Comparison of ENCODE assay signal across 18 cellular contexts in genomic region chr6:82176616-82177015, GRCh38.
"Had no signal": no experiment of that assay in that cellular context is flagged by ENCODE, and none has a peak within 500 bp of the region (broad histone marks: within the 10 kb centered on the region; RNA-seq: fewer than 3 reads in every experiment).

No MANE protein-coding gene starts in this region.

- H3K4me2 ChIP-seq: hepatocyte had no signal

- H3K4me1 ChIP-seq: ascending aorta had no signal

- H3K27ac ChIP-seq: ascending aorta, coronary artery, hepatocyte had no signal

- H3K27me3 ChIP-seq: ascending aorta, hepatocyte, tibial nerve had no signal

- H2AFZ ChIP-seq: hepatocyte had no signal

- H3K4me3 ChIP-seq: ascending aorta, coronary artery, hepatocyte, skin epidermis, tibial nerve had no signal

- DNase-seq: activated CD4-positive, alpha-beta T cell treated with anti-CD3 and anti-CD28 coated beads for 1 hour; activated CD4-positive, alpha-beta T cell treated with anti-CD3 and anti-CD28 coated beads, Interleukin-2, amount 50 U/mL, for 4 hours; activated naive CD4-positive, alpha-beta T cell treated with anti-CD3 and anti-CD28 coated beads for 36 hours; activated naive CD8-positive, alpha-beta T cell treated with anti-CD3 and anti-CD28 coated beads, Interleukin-2, amount 50 U/mL, for 24 hours; caudate nucleus; effector CD4-positive, alpha-beta T cell; naive thymus-derived CD4-positive, alpha-beta T cell; retina; stimulated activated CD4-positive, alpha-beta T cell treated with anti-CD3 and anti-CD28 coated beads, Interleukin-4, amount 100 ng/mL, for 4 hours; stimulated activated CD8-positive, alpha-beta memory T cell treated with anti-CD3 and anti-CD28 coated beads, Interleukin-4, amount 100 ng/mL, for 48 hours; stimulated activated naive CD4-positive, alpha-beta T cell treated with Interleukin-2 at 50 U/mL for 16 hours; substantia nigra; T1000 had no signal

- H3K9me3 ChIP-seq: ascending aorta, tibial nerve had no signal

- H3K79me2 ChIP-seq: hepatocyte had no signal
